ENCODE assay signal across 8 cellular contexts in genomic region chr16:81446318-81447275, GRCh38. TPM values are rescaled to one million over a fixed set of nuclear protein-coding genes. Genes with fewer than 3 reads are reported as not detected.
DNase-seq lines count a peak whose midpoint lies in the region; ATAC-seq and TF ChIP-seq lines count a peak whose summit lies in the region.

No MANE protein-coding gene starts in this region.

- H3K36me3 Mint-ChIP-seq in GM23338 (ENCODE audit: low read depth): peaks cover 4% of the 10 kb centered on the region; the same call in 1 of the 3 replicates
- H3K36me3 Mint-ChIP-seq in activated CD8-positive, alpha-beta T cell treated with anti-CD3 and anti-CD28 coated beads for 36 hours (ENCODE audit: low read depth): peaks cover 24% of the 10 kb centered on the region

- intact Hi-C loops in activated CD8-positive, alpha-beta T cell treated with anti-CD3 and anti-CD28 coated beads for 36 hours (cut with micrococcal nuclease): loop anchor here (5.0 kb wide), 1 partner anchor 76 kb away; no protein-coding TSS in a partner anchor

- peak overlapping the region; percentile 88 for H3K4me3 Mint-ChIP-seq in GM23338
- peak overlapping the region; percentile 87 for H3K4me3 Mint-ChIP-seq in activated CD8-positive, alpha-beta T cell treated with anti-CD3 and anti-CD28 coated beads for 36 hours

- peaks cover 49% of the 10 kb centered on the region for H4K20me1 ChIP-seq in GM23338 (replicated peaks; ENCODE audit: insufficient read depth)

- POLR2A ChIA-PET in activated CD8-positive, alpha-beta T cell treated with anti-CD3 and anti-CD28 coated beads for 36 hours (lab: Charles Lee): interaction anchor here (0.5 to 1.0 kb wide), 2 partner anchors 42 to 269 kb away, joined by 3 read pairs; no protein-coding TSS in a partner anchor

- H3K9me2 ChIP-seq in GM23338 (ENCODE audit: insufficient read depth): no peaks in the 10 kb centered on the region

- peaks cover 65% of the 10 kb centered on the region for H3K79me2 ChIP-seq in GM23338 (replicated peaks; ENCODE audit: insufficient read depth)

- TF ChIP-seq CTCF in BE2C (IDR thresholded peaks at IDR 0.05; ENCODE audit: low read depth, low read length) (no peak), GM23338 (conservative IDR thresholded peaks at IDR 0.05; ENCODE audit: low read depth in 2 of 2) (no peak), gastroesophageal sphincter (IDR thresholded peaks at IDR 0.05) (no peak)
- no peak for TF ChIP-seq CTCF in activated CD8-positive, alpha-beta T cell treated with anti-CD3 and anti-CD28 coated beads for 36 hours (IDR thresholded peaks at IDR 0.05)

- TF ChIP-seq POLR2A in gastroesophageal sphincter (IDR thresholded peaks at IDR 0.05): no peak

- peak overlapping the region; percentile 100 for H3K4me2 ChIP-seq in GM23338

- H3F3A ChIP-seq in GM23338 (replicated peaks; ENCODE audit: low read depth): peaks cover 13% of the 10 kb centered on the region; the same call in 1 of the 2 replicates

- H3K27ac ChIP-seq in GM23338 (ENCODE audit: low read depth) (peak overlapping the region; percentile 88), gastroesophageal sphincter (peak overlapping the region in 3 of 4 donors; percentile 81 to 89 (median 88)), rectal smooth muscle tissue (ENCODE audit: low read depth, low read length) (peak overlapping the region; percentile 60)

- H3K4me1 ChIP-seq in BE2C: peaks cover 1% of the 10 kb centered on the region
- H3K4me1 ChIP-seq in GM23338 (ENCODE audit: insufficient read depth): peaks cover 48% of the 10 kb centered on the region
- H3K4me1 ChIP-seq in gastroesophageal sphincter: peaks cover 0 to 60% (median 16%) of the 10 kb centered on the region in 3 donors
- H3K4me1 ChIP-seq in rectal smooth muscle tissue (ENCODE audit: control insufficient read depth, insufficient read depth, low read length): peaks cover 11% of the 10 kb centered on the region

- peak overlapping the region; percentile 41 for H3K27ac Mint-ChIP-seq in GM23338
- H3K27ac Mint-ChIP-seq in activated CD8-positive, alpha-beta T cell treated with anti-CD3 and anti-CD28 coated beads for 36 hours: peak overlapping the region; percentile 88

- no peak overlapping the region for H2AFZ ChIP-seq in GM23338

- peak overlapping the region; percentile 74 for H3K9ac ChIP-seq in rectal smooth muscle tissue (ENCODE audit: low read length)

- peaks cover 20% of the 10 kb centered on the region for H3K27me3 Mint-ChIP-seq in GM23338 (ENCODE audit: insufficient read depth, low read depth, poor library complexity)
- peaks cover 2% of the 10 kb centered on the region for H3K27me3 Mint-ChIP-seq in activated CD8-positive, alpha-beta T cell treated with anti-CD3 and anti-CD28 coated beads for 36 hours

- 31 to 35% methylated on average over 10 to 11 of the region's 31 CpGs for WGBS in gastroesophageal sphincter (ENCODE audit: low coverage in 1 of 2), 2 donors

- H3K9me3 ChIP-seq in BE2C (no peaks in the 10 kb centered on the region), gastroesophageal sphincter (no peaks in the 10 kb centered on the region)

- no peak for TF ChIP-seq EP300 in gastroesophageal sphincter (IDR thresholded peaks at IDR 0.05)

- ATAC-seq in GM23338: peak; percentile 5
- ATAC-seq in activated CD8-positive, alpha-beta T cell treated with anti-CD3 and anti-CD28 coated beads for 36 hours: peak; percentile 15
- ATAC-seq in gastroesophageal sphincter: no peak
- no peak for ATAC-seq in HG02623 (IDR thresholded peaks at IDR 0.05; ENCODE audit: unreplicated experiment)

- peaks cover 3% of the 10 kb centered on the region; the same call in 1 of the 2 replicates for H3K27me3 ChIP-seq in BE2C
- 0 out of 2 replicates have a peak, but pooled peaks cover 5% of the 10 kb centered on the region for H3K27me3 ChIP-seq in GM23338 (ENCODE audit: insufficient read depth)
- H3K27me3 ChIP-seq in gastroesophageal sphincter: no peaks in the 10 kb centered on the region
- H3K27me3 ChIP-seq in rectal smooth muscle tissue (ENCODE audit: control insufficient read depth, insufficient read depth, low read length): no peaks in the 10 kb centered on the region

- H3K36me3 ChIP-seq in BE2C (no peaks in the 10 kb centered on the region), GM23338 (ENCODE audit: insufficient read depth) (no peaks in the 10 kb centered on the region), gastroesophageal sphincter (no peaks in the 10 kb centered on the region), rectal smooth muscle tissue (ENCODE audit: control insufficient read depth, insufficient read depth, low read length) (no peaks in the 10 kb centered on the region)

- H3K4me1 Mint-ChIP-seq in GM23338: peaks cover 61% of the 10 kb centered on the region
- peaks cover 64% of the 10 kb centered on the region for H3K4me1 Mint-ChIP-seq in activated CD8-positive, alpha-beta T cell treated with anti-CD3 and anti-CD28 coated beads for 36 hours (ENCODE audit: low read depth)

- CTCF ChIA-PET in activated CD8-positive, alpha-beta T cell treated with anti-CD3 and anti-CD28 coated beads for 36 hours (lab: Charles Lee): no interaction called here

- DNase-seq in BE2C (no peak), GM23338 (ENCODE audit: low spot score) (peak; percentile 44), foreskin melanocyte (no peak), germinal center (ENCODE audit: low spot score) (no peak)
- DNase-seq in activated CD8-positive, alpha-beta T cell treated with anti-CD3 and anti-CD28 coated beads for 36 hours: peak; percentile 55

- H3K9me3 Mint-ChIP-seq in GM23338: no peaks in the 10 kb centered on the region
- peaks cover 14% of the 10 kb centered on the region for H3K9me3 Mint-ChIP-seq in activated CD8-positive, alpha-beta T cell treated with anti-CD3 and anti-CD28 coated beads for 36 hours

- peak overlapping the region; percentile 68 for H3K4me3 ChIP-seq in BE2C (ENCODE audit: low read depth, low read length)
- H3K4me3 ChIP-seq in GM23338: peak overlapping the region; percentile 93
- peak overlapping the region; percentile 68 to 91 for H3K4me3 ChIP-seq in gastroesophageal sphincter
- peak overlapping the region; percentile 88 for H3K4me3 ChIP-seq in rectal smooth muscle tissue (ENCODE audit: low read length)

TF ChIP-seq in GM23338, 12 proteins besides CTCF, POLR2A, EP300 and RAD21 (continues in another document):
- no peak for TF ChIP-seq ZNF331 (CRISPR knock-in tag; IDR thresholded peaks at IDR 0.05; ENCODE audit: low read depth)
- TF ChIP-seq CREB1 (CRISPR knock-in tag; IDR thresholded peaks at IDR 0.05; ENCODE audit: low read depth): no peak
- no peak for TF ChIP-seq ETS1 (IDR thresholded peaks at IDR 0.05)
- TF ChIP-seq STAT1 (IDR thresholded peaks at IDR 0.05; ENCODE audit: unreplicated experiment): no peak
- TF ChIP-seq EZH2phosphoT487 (IDR thresholded peaks at IDR 0.05; ENCODE audit: unreplicated experiment): no peak
- no peak for TF ChIP-seq POLR2AphosphoS5 (IDR thresholded peaks at IDR 0.05; ENCODE audit: low read depth)

RNA-seq across cellular contexts. Expression of gene CMIP, which starts 2.0 kb away (rescaled TPM):
- 15.5 TPM for polyA plus RNA-seq in BE2C (2012; ENCODE audit: insufficient read depth, insufficient read length, low read depth)
- 49.8 and 62.3 TPM in 2 replicates for total RNA-seq in GM23338 (2014; rRNA removed; shearing (Covaris generic))
- 9.5 and 10.5 TPM in 2 replicates for polyA plus RNA-seq in GM23338 (2016; fragmentation: Nextera tagmentation; extraction: Ambion mirVana)
- total RNA-seq in activated CD8-positive, alpha-beta T cell treated with anti-CD3 and anti-CD28 coated beads for 36 hours: 10 to 100 TPM; 37.6 to 38.5 TPM
- 10 to 100 TPM; 13.4 to 24.0 (median 19.2) TPM for total RNA-seq in gastroesophageal sphincter

Comparison
In these comparisons a context has a peak if more than half of its experiments do, and no peak if none do; other contexts are left out.
1. DNase-seq: peak in GM23338 (single experiment) and activated CD8-positive, alpha-beta T cell treated with anti-CD3 and anti-CD28 coated beads for 36 hours (single experiment); none in BE2C (single experiment), foreskin melanocyte (single experiment) and germinal center (single experiment).
2. ATAC-seq: peak in GM23338 (single experiment) and activated CD8-positive, alpha-beta T cell treated with anti-CD3 and anti-CD28 coated beads for 36 hours (single experiment); none in gastroesophageal sphincter (single experiment) and HG02623 (single experiment).
3. Peak in every context shown above with its lines, with median percentiles within 50 percentile points of each other: H3K4me3 ChIP-seq and H3K27ac ChIP-seq.